12 cellular contexts compared by ENCODE assay signal in genomic region chr2:669323-669722, GRCh38. TPM values are rescaled to one million over a fixed set of nuclear protein-coding genes. Genes with fewer than 3 reads are reported as not detected.
DNase-seq lines count a peak whose midpoint lies in the region; ATAC-seq and TF ChIP-seq lines count a peak whose summit lies in the region.
"Had no signal": no experiment of that assay in that cellular context is flagged by ENCODE, and none has a peak within 500 bp of the region (broad histone marks: within the 10 kb centered on the region; RNA-seq: fewer than 3 reads in every experiment).

No MANE protein-coding gene starts in this region.

- no peak for TF ChIP-seq CTCF in AG04450 (IDR thresholded peaks at IDR 0.05; ENCODE audit: low read depth, low read length)
- TF ChIP-seq CTCF in astrocyte of the cerebellum (IDR thresholded peaks at IDR 0.05; ENCODE audit: low read depth, low read length, missing control alignments): no peak

- POLR2A ChIA-PET in AG04450 (lab: Yijun Ruan, JAX): no interaction called here

- ATAC-seq in HG02884 (IDR thresholded peaks at IDR 0.05; ENCODE audit: unreplicated experiment): no peak
- no peak for ATAC-seq in GM19467 (IDR thresholded peaks at IDR 0.05; ENCODE audit: unreplicated experiment)
- ATAC-seq: activated CD8-positive, alpha-beta T cell treated with anti-CD3 and anti-CD28 coated beads for 36 hours had no signal

- in situ Hi-C loops in astrocyte of the cerebellum (cut with HindIII; ENCODE audit: low sequenced_read_pairs): no loop called here

- no peak overlapping the region for H3K27ac ChIP-seq in AG04450 (ENCODE audit: low read depth, low read length)
- H3K27ac ChIP-seq: colonic mucosa had no signal

- peaks cover 13% of the 10 kb centered on the region for H3K9me3 ChIP-seq in AG04450 (ENCODE audit: control insufficient read depth, insufficient read depth, low read length)
- H3K9me3 ChIP-seq: colonic mucosa had no signal

- DNase-seq in AG04450 (ENCODE audit: low read depth, low spot score) (peak; percentile 70), HT1080 (ENCODE audit: low read depth) (peak; percentile 52), astrocyte of the cerebellum (ENCODE audit: low read depth) (peak; percentile 44), fibroblast of peridontal ligament (ENCODE audit: extremely low read depth) (peak; percentile 58), NCI-H1092 (lab: John Stamatoyannopoulos, UW) (no peak), RPMI8226 (no peak)
- DNase-seq: activated CD8-positive, alpha-beta T cell treated with anti-CD3 and anti-CD28 coated beads for 36 hours; colonic mucosa; NCI-H510A; retina had no signal

- CTCF ChIA-PET in AG04450 (lab: Charles Lee): interaction anchor here (1.1 to 1.2 kb wide), 3 partner anchors 33 to 882 kb away, joined by 3 to 6 read pairs (median 3); no protein-coding TSS in a partner anchor

- no peak overlapping the region for H3K4me3 ChIP-seq in AG04450 (ENCODE audit: low read depth, low read length)
- H3K4me3 ChIP-seq in astrocyte of the cerebellum (ENCODE audit: low read depth, low read length): no peak overlapping the region
- H3K4me3 ChIP-seq: colonic mucosa had no signal

- no peaks in the 10 kb centered on the region for H3K27me3 ChIP-seq in AG04450 (ENCODE audit: control insufficient read depth, insufficient read depth, low read length)
- H3K27me3 ChIP-seq: colonic mucosa had no signal

RNA-seq across cellular contexts. Expression of gene TMEM18, which starts 7.9 kb away (rescaled TPM):
- polyA plus RNA-seq in AG04450 (2011; rRNA removed): 29.8 and 40.9 TPM in 2 replicates
- 9.4 and 10.8 TPM in 2 replicates for polyA minus RNA-seq in AG04450 (2011; rRNA and poly(A)+ RNA removed)
- 22.5 and 27.5 TPM in 2 replicates for total RNA-seq in HT1080 (2014; rRNA removed; shearing (Covaris generic))
- 18.2 and 23.3 TPM in 2 replicates for polyA plus RNA-seq in HT1080 (2015; cell fraction: cytosol; rRNA removed)
- 21.3 and 27.5 TPM in 2 replicates for polyA plus RNA-seq in HT1080 (2015; cell fraction: nucleus; rRNA removed)

Comparison
In these comparisons a context has a peak if more than half of its experiments do, and no peak if none do; other contexts are left out.
1. DNase-seq: peak in AG04450 (single experiment), HT1080 (single experiment), astrocyte of the cerebellum (single experiment) and fibroblast of peridontal ligament (single experiment); none in NCI-H1092 (single experiment) and RPMI8226 (single experiment).